9 cellular contexts compared by ENCODE assay signal in genomic region chr9:6739218-6739617, GRCh38. TPM values are rescaled to one million over a fixed set of nuclear protein-coding genes. Genes with fewer than 3 reads are reported as not detected.
DNase-seq lines count a peak whose midpoint lies in the region; ATAC-seq, FAIRE-seq and TF ChIP-seq lines count a peak whose summit lies in the region.
"Had no signal": no experiment of that assay in that cellular context is flagged by ENCODE, and none has a peak within 500 bp of the region (broad histone marks: within the 10 kb centered on the region; RNA-seq: fewer than 3 reads in every experiment).

No MANE protein-coding gene starts in this region.

- H3K36me3 Mint-ChIP-seq in glutamatergic neuron (ENCODE audit: unreplicated experiment), result peaks cover 5% of the 10 kb centered on the region

- FAIRE-seq in GM12892 (lab: Jason Lieb, UNC), result peak; percentile 64

- DNase-seq in AG04450 (ENCODE audit: low read depth, low spot score) (no peak), GM12892 (ENCODE audit: insufficient read length) (no peak), RKO (ENCODE audit: low spot score) (peak; percentile 61), glutamatergic neuron (no peak), HuH-7 (ENCODE audit: low spot score) (no peak), D341Med (ENCODE audit: low spot score) (no peak)
- no peak for DNase-seq in activated CD4-positive, alpha-beta T cell treated with anti-CD3 and anti-CD28 coated beads, Interleukin-2, amount 50 U/mL, for 4 hours
- DNase-seq: activated CD8-positive, alpha-beta T cell treated with anti-CD3 and anti-CD28 coated beads, Interleukin-2, amount 10 ng/mL, durations not matched to agents 7 days and 5 days had no signal

- CTCF ChIA-PET in AG04450 (lab: Charles Lee), result interaction anchor here (0.6 to 2.3 kb wide), 9 partner anchors 9 to 653 kb away, joined by 4 to 14 read pairs (median 5); no protein-coding TSS in a partner anchor

- no peaks in the 10 kb centered on the region for H3K4me1 Mint-ChIP-seq in glutamatergic neuron (ENCODE audit: low read depth, unreplicated experiment)

- no peak overlapping the region for H3K27ac Mint-ChIP-seq in glutamatergic neuron (ENCODE audit: unreplicated experiment)
- H3K27ac Mint-ChIP-seq: activated CD8-positive, alpha-beta T cell treated with anti-CD3 and anti-CD28 coated beads, Interleukin-2, amount 10 ng/mL, durations not matched to agents 7 days and 5 days had no signal

- H3K9me3 Mint-ChIP-seq in glutamatergic neuron (ENCODE audit: unreplicated experiment), result peaks cover 4% of the 10 kb centered on the region

- no peaks in the 10 kb centered on the region for H3K27me3 Mint-ChIP-seq in glutamatergic neuron (ENCODE audit: unreplicated experiment)

- no peak overlapping the region for H3K4me3 ChIP-seq in AG04450 (ENCODE audit: low read depth, low read length)

- TF ChIP-seq POLR2A in GM12892 (IDR thresholded peaks at IDR 0.05; ENCODE audit: low read depth, low read length), result no peak

- no peak for ATAC-seq in HG02840 (IDR thresholded peaks at IDR 0.05; ENCODE audit: low FRiP score, unreplicated experiment)
- ATAC-seq: activated CD8-positive, alpha-beta T cell treated with anti-CD3 and anti-CD28 coated beads, Interleukin-2, amount 10 ng/mL, durations not matched to agents 7 days and 5 days had no signal

- H3K9me3 ChIP-seq in AG04450 (ENCODE audit: control insufficient read depth, insufficient read depth, low read length), result no peaks in the 10 kb centered on the region

- POLR2A ChIA-PET in AG04450 (lab: Yijun Ruan, JAX), result no interaction called here

- H3K27me3 ChIP-seq in AG04450 (ENCODE audit: control insufficient read depth, insufficient read depth, low read length), result peaks cover 2% of the 10 kb centered on the region

- TF ChIP-seq CTCF in AG04450 (IDR thresholded peaks at IDR 0.05; ENCODE audit: low read depth, low read length) (peak; percentile 28), glutamatergic neuron (IDR thresholded peaks at IDR 0.05; ENCODE audit: partially characterized antibody, unreplicated experiment) (peak; percentile 38)

- no peak overlapping the region for H3K4me3 Mint-ChIP-seq in glutamatergic neuron (ENCODE audit: unreplicated experiment)
- H3K4me3 Mint-ChIP-seq: activated CD8-positive, alpha-beta T cell treated with anti-CD3 and anti-CD28 coated beads, Interleukin-2, amount 10 ng/mL, durations not matched to agents 7 days and 5 days had no signal

- no peak overlapping the region for H3K27ac ChIP-seq in AG04450 (ENCODE audit: low read depth, low read length)

RNA-seq across cellular contexts. Expression of gene KDM4C, which starts 18.6 kb away (rescaled TPM):
- 11.4 and 12.1 TPM in 2 replicates for polyA plus RNA-seq in AG04450 (2011; rRNA removed)
- 39.8 and 40.7 TPM in 2 replicates for polyA minus RNA-seq in AG04450 (2011; rRNA and poly(A)+ RNA removed)
- 23.9 TPM for polyA plus RNA-seq in GM12892 (2012; ENCODE audit: missing spikeins)
- total RNA-seq in glutamatergic neuron (ENCODE audit: unreplicated experiment), result 63.5 TPM
